In genomic region chr4:156825074-156825473, GRCh38 we compare ENCODE assay signal across 22 cellular contexts.
"Had no signal": no experiment of that assay in that cellular context is flagged by ENCODE, and none has a peak within 500 bp of the region (broad histone marks: within the 10 kb centered on the region; RNA-seq: fewer than 3 reads in every experiment).

No MANE protein-coding gene starts in this region.

- H3K4me3 ChIP-seq: dorsolateral prefrontal cortex, esophagus muscularis mucosa, heart right ventricle, lower lobe of right lung, pancreas, smooth muscle cell, suprapubic skin, vagina had no signal

- H3K9me3 ChIP-seq: esophagus muscularis mucosa, heart right ventricle, lower lobe of right lung, pancreas, suprapubic skin, vagina had no signal

- H3K36me3 ChIP-seq: esophagus muscularis mucosa, heart right ventricle, lower lobe of right lung, pancreas, suprapubic skin, vagina had no signal

- H3K27ac ChIP-seq: dorsolateral prefrontal cortex, esophagus muscularis mucosa, heart right ventricle, lower lobe of right lung, pancreas, suprapubic skin, vagina had no signal

- ATAC-seq: heart right ventricle; left ventricle myocardium superior; lower lobe of right lung; natural killer cell; pancreas; sciatic nerve; stimulated activated naive CD8-positive, alpha-beta T cell treated with anti-CD3 and anti-CD28 coated beads, Interleukin-15, amount 100 ng/mL, for 72 hours had no signal

- H3K27me3 ChIP-seq: dorsolateral prefrontal cortex, esophagus muscularis mucosa, heart right ventricle, pancreas, suprapubic skin, vagina had no signal

- DNase-seq: dorsolateral prefrontal cortex; effector CD4-positive, alpha-beta T cell; glutamatergic neuron; heart right ventricle; hippocampal formation; islet precursor cell; left ventricle myocardium superior; lower lobe of right lung; natural killer cell; pancreas; retina; stimulated activated CD4-positive, alpha-beta T cell treated with anti-CD3 and anti-CD28 coated beads, Interleukin-12 subunit alpha, Interleukin-12 subunit beta, amount 100 ng/mL, for 4 hours; stimulated activated CD4-positive, alpha-beta T cell treated with anti-CD3 and anti-CD28 coated beads, Interleukin-1b, Interleukin-23, amount 100 ng/mL, for 48 hours; stimulated activated CD4-positive, alpha-beta T cell treated with anti-CD3 and anti-CD28 coated beads, Interleukin-4, amount 100 ng/mL, for 1 hour; stimulated activated CD8-positive, alpha-beta memory T cell treated with anti-CD3 and anti-CD28 coated beads, Interleukin-4, amount 100 ng/mL, for 48 hours; stimulated activated naive CD4-positive, alpha-beta T cell; stimulated activated naive CD8-positive, alpha-beta T cell treated with anti-CD3 and anti-CD28 coated beads, Interleukin-15, amount 100 ng/mL, for 72 hours had no signal

- H3K4me1 ChIP-seq: lower lobe of right lung, vagina had no signal

- FAIRE-seq: pancreas had no signal
